Comparison of ENCODE assay signal across 8 cellular contexts in genomic region chr1:212858461-212859265, GRCh38.
DNase-seq lines count a peak whose midpoint lies in the region; ATAC-seq lines count a peak whose summit lies in the region.

No MANE protein-coding gene starts in this region.

- H3K9me3 ChIP-seq in SK-N-MC (ENCODE audit: low read depth, low read length), result no peaks in the 10 kb centered on the region

- peaks cover 20% of the 10 kb centered on the region for H3K36me3 ChIP-seq in SK-N-MC (ENCODE audit: insufficient read depth, low read length)

- peak overlapping the region; percentile 75 for H3K9ac ChIP-seq in SK-N-MC (ENCODE audit: insufficient read length)

- DNase-seq in DMS79 treated with DMSO at 0.1 percent for 48 hours (lab: John Stamatoyannopoulos, UW) (peak; percentile 43), SK-N-MC (ENCODE audit: low read depth, low spot score) (no peak), kidney tubule cell (ENCODE audit: low spot score) (peak; percentile 47), NCI-H187 (lab: John Stamatoyannopoulos, UW) (no peak)
- DNase-seq in central memory CD4-positive, alpha-beta T cell, result peak; percentile 8
- peak; percentile 1 to 2 for DNase-seq in stimulated activated CD4-positive, alpha-beta T cell treated with anti-CD3 and anti-CD28 coated beads, Interleukin-15, amount 100 ng/mL, for 1 hour (ENCODE audit: low read depth in 1 of 2, low spot score in 1 of 2)

- H3K4me3 ChIP-seq in SK-N-MC, result peak overlapping the region; percentile 98

- peak; percentile 3 for ATAC-seq in GM19463 (IDR thresholded peaks at IDR 0.05; ENCODE audit: unreplicated experiment)
- peak; percentile 9 for ATAC-seq in HG03565 (IDR thresholded peaks at IDR 0.05; ENCODE audit: unreplicated experiment)

- 0 out of 2 replicates have a peak overlapping the region, but pooled peaks have one; percentile 36 for H3K27ac ChIP-seq in SK-N-MC

Comparison
In these comparisons a context has a peak if more than half of its experiments do, and no peak if none do; other contexts are left out.
1. DNase-seq: peak in DMS79 treated with DMSO at 0.1 percent for 48 hours (single experiment), central memory CD4-positive, alpha-beta T cell (single experiment), kidney tubule cell (single experiment) and stimulated activated CD4-positive, alpha-beta T cell treated with anti-CD3 and anti-CD28 coated beads, Interleukin-15, amount 100 ng/mL, for 1 hour (2 of 2); none in SK-N-MC (single experiment) and NCI-H187 (0 of 2).